8 cellular contexts compared by ENCODE assay signal in genomic region chr16:8675183-8676159, GRCh38. TPM values are rescaled to one million over a fixed set of nuclear protein-coding genes. Genes with fewer than 3 reads are reported as not detected.
DNase-seq lines count a peak whose midpoint lies in the region; ATAC-seq, FAIRE-seq and TF ChIP-seq lines count a peak whose summit lies in the region.

No MANE protein-coding gene starts in this region.

- no peaks in the 10 kb centered on the region for H3K79me2 ChIP-seq in GM23338 (replicated peaks; ENCODE audit: insufficient read depth)

- H3K36me3 ChIP-seq in GM23338 (ENCODE audit: insufficient read depth) = no peaks in the 10 kb centered on the region
- H3K36me3 ChIP-seq in rectal smooth muscle tissue (ENCODE audit: control insufficient read depth, insufficient read depth, low read length) = no peaks in the 10 kb centered on the region
- no peaks in the 10 kb centered on the region for H3K36me3 ChIP-seq in small intestine (ENCODE audit: control insufficient read depth in 2 of 2, insufficient read depth in 2 of 2, low read length in 2 of 2)

- peak overlapping the region; percentile 79 for H3K4me3 Mint-ChIP-seq in GM23338

- H3K9ac ChIP-seq in rectal smooth muscle tissue (ENCODE audit: low read length) = peak overlapping the region; percentile 30

- peaks cover 9% of the 10 kb centered on the region for H3K4me1 ChIP-seq in GM23338 (ENCODE audit: insufficient read depth)
- H3K4me1 ChIP-seq in rectal smooth muscle tissue (ENCODE audit: control insufficient read depth, insufficient read depth, low read length) = peaks cover 4% of the 10 kb centered on the region
- peaks cover 3 to 7% of the 10 kb centered on the region in 2 donors for H3K4me1 ChIP-seq in small intestine (ENCODE audit: control insufficient read depth in 2 of 2, insufficient read depth in 1 of 2, low read depth in 1 of 2, low read length in 1 of 2)

- no peak for TF ChIP-seq CTCF in GM23338 (conservative IDR thresholded peaks at IDR 0.05; ENCODE audit: low read depth in 2 of 2)
- no peak for TF ChIP-seq CTCF in dorsolateral prefrontal cortex (IDR thresholded peaks at IDR 0.05 in 54 of 56, conservative IDR thresholded peaks at IDR 0.05 in 2 of 56; ENCODE audit: low read depth in 1 of 56, partially characterized antibody in 56 of 56)

- H3K4me1 Mint-ChIP-seq in GM23338 = peaks cover 20% of the 10 kb centered on the region

- H3K27ac Mint-ChIP-seq in GM23338 = no peak overlapping the region

- intact Hi-C loops in dorsolateral prefrontal cortex (cut with DNase I) = loop anchor here (2.0 to 10.0 kb wide), 3 partner anchors 52 to 189 kb away; partner anchors contain the start of genes CARHSP1 (in 1 of the 2) and METTL22 (in 1 of the 2)

- no peaks in the 10 kb centered on the region for H3K9me3 ChIP-seq in small intestine (ENCODE audit: control insufficient read depth, low read depth)

- H3K4me2 ChIP-seq in GM23338 = peak overlapping the region; percentile 92

- H3K27me3 ChIP-seq in GM23338 (ENCODE audit: insufficient read depth) (peaks cover 18% of the 10 kb centered on the region), dorsolateral prefrontal cortex (no peaks in the 10 kb centered on the region), rectal smooth muscle tissue (ENCODE audit: control insufficient read depth, insufficient read depth, low read length) (no peaks in the 10 kb centered on the region), small intestine (ENCODE audit: control insufficient read depth in 2 of 2, insufficient read depth in 2 of 2, low read length in 2 of 2) (no peaks in the 10 kb centered on the region)

- H3K27me3 Mint-ChIP-seq in GM23338 (ENCODE audit: insufficient read depth, low read depth, poor library complexity) = peaks cover 20% of the 10 kb centered on the region

- no peaks in the 10 kb centered on the region for H3K9me2 ChIP-seq in GM23338 (ENCODE audit: insufficient read depth)

- no peaks in the 10 kb centered on the region for H4K20me1 ChIP-seq in GM23338 (replicated peaks; ENCODE audit: insufficient read depth)

- H3K4me3 ChIP-seq in GM23338 = peak overlapping the region; percentile 88
- H3K4me3 ChIP-seq in dorsolateral prefrontal cortex = peak overlapping the region; percentile 62 to 98 (median 85)
- H3K4me3 ChIP-seq in rectal smooth muscle tissue (ENCODE audit: low read length) = peak overlapping the region; percentile 88
- peak overlapping the region in 1 of 2 donors; percentile 90 for H3K4me3 ChIP-seq in small intestine (ENCODE audit: low read depth in 1 of 2, low read length in 2 of 2)

- no peaks in the 10 kb centered on the region for H3K9me3 Mint-ChIP-seq in GM23338

- H2AFZ ChIP-seq in GM23338 = no peak overlapping the region

- H3F3A ChIP-seq in GM23338 (replicated peaks; ENCODE audit: low read depth) = no peaks in the 10 kb centered on the region

- no peak overlapping the region for H3K27ac ChIP-seq in GM23338 (ENCODE audit: low read depth)
- H3K27ac ChIP-seq in dorsolateral prefrontal cortex = peak overlapping the region in 5 of 59 donors; percentile 76 to 85 (median 79)
- H3K27ac ChIP-seq in rectal smooth muscle tissue (ENCODE audit: low read depth, low read length) = no peak overlapping the region
- no peak overlapping the region for H3K27ac ChIP-seq in small intestine (ENCODE audit: low read depth in 1 of 2, low read length in 1 of 2)

- FAIRE-seq in small intestine (lab: Jason Lieb, UNC) = no peak

- 45 to 58% (median 50%) methylated on average over 13 of the region's 13 CpGs for WGBS in small intestine, 3 donors

- H3K36me3 Mint-ChIP-seq in GM23338 (ENCODE audit: low read depth) = peaks cover 3% of the 10 kb centered on the region; the same call in 1 of the 3 replicates

- ATAC-seq in GM23338 = no peak
- ATAC-seq in activated CD4-positive, CD25-positive, alpha-beta regulatory T cell treated with anti-CD3 and anti-CD28 coated beads, Interleukin-2, amount 50 U/mL, for 24 hours = peak; percentile 76 to 85
- no peak for ATAC-seq in HG02870 (IDR thresholded peaks at IDR 0.05; ENCODE audit: unreplicated experiment)
- ATAC-seq in GM18498 (IDR thresholded peaks at IDR 0.05; ENCODE audit: unreplicated experiment) = no peak

- no peak for DNase-seq in GM23338 (ENCODE audit: low spot score)
- no peak for DNase-seq in dorsolateral prefrontal cortex
- no peak for DNase-seq in GM19240 (ENCODE audit: insufficient read length, low spot score)
- DNase-seq in small intestine = no peak

TF ChIP-seq in GM23338, 12 proteins besides CTCF, POLR2A, EP300 and RAD21 (continues in another document):
- TF ChIP-seq STAT1 (IDR thresholded peaks at IDR 0.05; ENCODE audit: unreplicated experiment) (no peak), EZH2phosphoT487 (IDR thresholded peaks at IDR 0.05; ENCODE audit: unreplicated experiment) (no peak), CREB1 (CRISPR knock-in tag; IDR thresholded peaks at IDR 0.05; ENCODE audit: low read depth) (no peak), EZH2 (IDR thresholded peaks at IDR 0.05; ENCODE audit: low read depth, unreplicated experiment) (no peak), ZNF462 (CRISPR knock-in tag; IDR thresholded peaks at IDR 0.05) (no peak), POLR2AphosphoS5 (IDR thresholded peaks at IDR 0.05; ENCODE audit: low read depth) (no peak), NANOG (IDR thresholded peaks at IDR 0.05; ENCODE audit: borderline replicate concordance) (no peak)

RNA-seq across cellular contexts. Expression of gene ABAT, which starts 1.1 kb away (rescaled TPM):
- total RNA-seq in GM23338 (2014; rRNA removed; shearing (Covaris generic)) = 3.8 and 8.8 TPM in 2 replicates
- polyA plus RNA-seq in GM23338 (2016; fragmentation: Nextera tagmentation; extraction: Ambion mirVana) = 4.4 TPM in 2 replicates
- total RNA-seq in dorsolateral prefrontal cortex = 100 to 1,000 TPM in 119 of 120 experiments, 10 to 100 TPM in 1; 83.4 to 281 (median 204) TPM
- polyA plus RNA-seq in small intestine = 10 to 100 TPM; 13.4 to 41.6 (median 28.9) TPM

RNA-seq across cellular contexts. Expression of gene METTL22, which starts 54.0 kb away (rescaled TPM):
- total RNA-seq in GM23338 (2014; rRNA removed; shearing (Covaris generic)) = 44.6 and 51.8 TPM in 2 replicates
- polyA plus RNA-seq in GM23338 (2016; fragmentation: Nextera tagmentation; extraction: Ambion mirVana) (44.8 and 51.4 TPM in 2 replicates), small intestine (10 to 100 TPM; 14.1 to 23.3 (median 14.5) TPM)
- 10 to 100 TPM; 22.8 to 59.0 (median 39.5) TPM for total RNA-seq in dorsolateral prefrontal cortex

Comparison
In these comparisons a context has a peak if more than half of its experiments do, and no peak if none do; other contexts are left out.
1. ATAC-seq: peak in activated CD4-positive, CD25-positive, alpha-beta regulatory T cell treated with anti-CD3 and anti-CD28 coated beads, Interleukin-2, amount 50 U/mL, for 24 hours (2 of 2); none in GM23338 (single experiment), HG02870 (single experiment) and GM18498 (single experiment).